In genomic region chr7:117012284-117013174, GRCh38 we compare ENCODE assay signal across 8 cellular contexts. TPM values are rescaled to one million over a fixed set of nuclear protein-coding genes. Genes with fewer than 3 reads are reported as not detected.
DNase-seq lines count a peak whose midpoint lies in the region; ATAC-seq and TF ChIP-seq lines count a peak whose summit lies in the region.

No MANE protein-coding gene starts in this region.

- DNase-seq in CD4-positive, CD25-positive, alpha-beta regulatory T cell: peak in 2 of 3 donors; percentile 32 to 65
- DNase-seq in RKO (ENCODE audit: low spot score): peak; percentile 82
- DNase-seq in glutamatergic neuron: no peak
- DNase-seq in islet precursor cell: no peak
- DNase-seq in substantia nigra (lab: John Stamatoyannopoulos, UW): no peak
- no peak for DNase-seq in GDM1 (lab: John Stamatoyannopoulos, UW)

- no peaks in the 10 kb centered on the region for H3K36me3 ChIP-seq in CD4-positive, CD25-positive, alpha-beta regulatory T cell (ENCODE audit: control insufficient read depth, insufficient read depth, low read length)

- H3K9me3 ChIP-seq in CD4-positive, CD25-positive, alpha-beta regulatory T cell (ENCODE audit: control insufficient read depth in 2 of 2, low read length in 2 of 2): no peaks in the 10 kb centered on the region

- H3K4me3 ChIP-seq in CD4-positive, CD25-positive, alpha-beta regulatory T cell (ENCODE audit: low read depth, low read length): no peak overlapping the region

- no peak overlapping the region for H3K27ac Mint-ChIP-seq in CD4-positive, CD25-positive, alpha-beta regulatory T cell
- H3K27ac Mint-ChIP-seq in glutamatergic neuron (ENCODE audit: unreplicated experiment): no peak overlapping the region

- H3K9me3 Mint-ChIP-seq in CD4-positive, CD25-positive, alpha-beta regulatory T cell: no peaks in the 10 kb centered on the region
- no peaks in the 10 kb centered on the region for H3K9me3 Mint-ChIP-seq in glutamatergic neuron (ENCODE audit: unreplicated experiment)

- H3K27me3 Mint-ChIP-seq in CD4-positive, CD25-positive, alpha-beta regulatory T cell: no peaks in the 10 kb centered on the region
- no peaks in the 10 kb centered on the region for H3K27me3 Mint-ChIP-seq in glutamatergic neuron (ENCODE audit: unreplicated experiment)

- no peaks in the 10 kb centered on the region for H3K36me3 Mint-ChIP-seq in CD4-positive, CD25-positive, alpha-beta regulatory T cell
- no peaks in the 10 kb centered on the region for H3K36me3 Mint-ChIP-seq in glutamatergic neuron (ENCODE audit: unreplicated experiment)

- no peak overlapping the region for H3K27ac ChIP-seq in CD4-positive, CD25-positive, alpha-beta regulatory T cell (ENCODE audit: insufficient read depth, low read length, poor library complexity, severe bottlenecking)
- no peak overlapping the region for H3K27ac ChIP-seq in substantia nigra (ENCODE audit: low read depth, low read length, poor library complexity, severe bottlenecking)

- peaks cover 35 to 74% (median 62%) of the 10 kb centered on the region in 4 donors for H3K4me1 Mint-ChIP-seq in CD4-positive, CD25-positive, alpha-beta regulatory T cell
- peaks cover 14% of the 10 kb centered on the region for H3K4me1 Mint-ChIP-seq in glutamatergic neuron (ENCODE audit: low read depth, unreplicated experiment)

- H3K4me1 ChIP-seq in CD4-positive, CD25-positive, alpha-beta regulatory T cell (ENCODE audit: control insufficient read depth, insufficient read depth, low read length, poor library complexity, severe bottlenecking): peaks cover 50% of the 10 kb centered on the region

- H3K27me3 ChIP-seq in CD4-positive, CD25-positive, alpha-beta regulatory T cell (ENCODE audit: control insufficient read depth, insufficient read depth, low read length): no peaks in the 10 kb centered on the region

- peak in 1 of 2 donors; percentile 29 for ATAC-seq in CD4-positive, CD25-positive, alpha-beta regulatory T cell (ENCODE audit: low read depth in 2 of 2)
- ATAC-seq in GM19043 (IDR thresholded peaks at IDR 0.05; ENCODE audit: low read depth, unreplicated experiment) (peak; percentile 3), HG03139 (IDR thresholded peaks at IDR 0.05; ENCODE audit: unreplicated experiment) (peak; percentile 3)

- H3K4me3 Mint-ChIP-seq in CD4-positive, CD25-positive, alpha-beta regulatory T cell: peak overlapping the region in 1 of 4 donors; percentile 13
- H3K4me3 Mint-ChIP-seq in glutamatergic neuron (ENCODE audit: unreplicated experiment): no peak overlapping the region

- TF ChIP-seq CTCF in glutamatergic neuron (IDR thresholded peaks at IDR 0.05; ENCODE audit: partially characterized antibody, unreplicated experiment): peak; percentile 40

RNA-seq across cellular contexts. Expression of gene ST7, which starts 59.2 kb away (rescaled TPM):
- 9.9 TPM for total RNA-seq in CD4-positive, CD25-positive, alpha-beta regulatory T cell
- 10 to 100 TPM in 2 of 4 donors, 1 to 10 TPM in 2; 7.3 to 15.5 (median 10.1) TPM for polyA plus RNA-seq in CD4-positive, CD25-positive, alpha-beta regulatory T cell
- total RNA-seq in glutamatergic neuron (ENCODE audit: unreplicated experiment): 107 TPM

Comparison
In these comparisons a context has a peak if more than half of its experiments do, and no peak if none do; other contexts are left out.
1. DNase-seq: peak in CD4-positive, CD25-positive, alpha-beta regulatory T cell (2 of 3) and RKO (single experiment); none in glutamatergic neuron (single experiment), islet precursor cell (single experiment), substantia nigra (0 of 49) and GDM1 (single experiment).